1 cellular context compared by ENCODE assay signal in genomic region chr11:76808158-76808557, GRCh38.
TF ChIP-seq lines count a peak whose summit lies in the region.

No MANE protein-coding gene starts in this region.

TF ChIP-seq in K562, 482 proteins besides CTCF, POLR2A, EP300 and RAD21:
- no peak for TF ChIP-seq MAFG (tag; conservative IDR thresholded peaks at IDR 0.05)
- no peak for TF ChIP-seq ZBTB11 (CRISPR knock-in tag; IDR thresholded peaks at IDR 0.05)
- no peak for TF ChIP-seq BCL6 (CRISPR knock-in tag; IDR thresholded peaks at IDR 0.05)
- TF ChIP-seq E2F4 (CRISPR knock-in tag; IDR thresholded peaks at IDR 0.05; ENCODE audit: low read depth): no peak
- no peak for TF ChIP-seq MCM3 (IDR thresholded peaks at IDR 0.05)
- TF ChIP-seq GABPA (tag; conservative IDR thresholded peaks at IDR 0.05; ENCODE audit: low read depth): no peak
- TF ChIP-seq CREB5 (CRISPR knock-in tag; IDR thresholded peaks at IDR 0.05): no peak
- TF ChIP-seq NCOA4 (IDR thresholded peaks at IDR 0.05; ENCODE audit: partially characterized antibody): no peak
- no peak for TF ChIP-seq ZNF57 (CRISPR knock-in tag; IDR thresholded peaks at IDR 0.05)
- no peak for TF ChIP-seq KLF6 (CRISPR knock-in tag; IDR thresholded peaks at IDR 0.05; ENCODE audit: borderline replicate concordance)
- no peak for TF ChIP-seq ZFP36 (IDR thresholded peaks at IDR 0.05; ENCODE audit: low read depth, low read length, partially characterized antibody)
- no peak for TF ChIP-seq CREM (IDR thresholded peaks at IDR 0.05; ENCODE audit: low read depth)
- TF ChIP-seq SFPQ (IDR thresholded peaks at IDR 0.05; ENCODE audit: low read depth, low read length): no peak
- TF ChIP-seq POLR2G (IDR thresholded peaks at IDR 0.05; ENCODE audit: low read depth, low read length): no peak
